Comparison of ENCODE assay signal across 10 cellular contexts in genomic region chr13:46598820-46599180, GRCh38. TPM values are rescaled to one million over a fixed set of nuclear protein-coding genes. Genes with fewer than 3 reads are reported as not detected.
DNase-seq lines count a peak whose midpoint lies in the region; ATAC-seq and TF ChIP-seq lines count a peak whose summit lies in the region.
"Had no signal": no experiment of that assay in that cellular context is flagged by ENCODE, and none has a peak within 500 bp of the region (broad histone marks: within the 10 kb centered on the region; RNA-seq: fewer than 3 reads in every experiment).

No MANE protein-coding gene starts in this region.

- H3K27me3 Mint-ChIP-seq in activated naive CD4-positive, alpha-beta T cell treated with anti-CD3 and anti-CD28 coated beads, Interleukin-2, amount 10 ng/mL, durations not matched to agents 7 days and 5 days = no peaks in the 10 kb centered on the region

- peak overlapping the region; percentile 3 for H3K4me3 Mint-ChIP-seq in activated naive CD4-positive, alpha-beta T cell treated with anti-CD3 and anti-CD28 coated beads, Interleukin-2, amount 10 ng/mL, durations not matched to agents 7 days and 5 days

- TF ChIP-seq EP300 in sigmoid colon (IDR thresholded peaks at IDR 0.05) = no peak

- H3K36me3 ChIP-seq in thoracic aorta = no peaks in the 10 kb centered on the region
- H3K36me3 ChIP-seq in adrenal gland (replicated peaks in 1 of 2) = no peaks in the 10 kb centered on the region
- H3K36me3 ChIP-seq in sigmoid colon = no peaks in the 10 kb centered on the region

- H3K9me3 ChIP-seq in thoracic aorta (no peaks in the 10 kb centered on the region), adrenal gland (replicated peaks in 1 of 3) (no peaks in the 10 kb centered on the region), sigmoid colon (no peaks in the 10 kb centered on the region)

- peak overlapping the region; percentile 68 for H3K27ac Mint-ChIP-seq in activated naive CD4-positive, alpha-beta T cell treated with anti-CD3 and anti-CD28 coated beads, Interleukin-2, amount 10 ng/mL, durations not matched to agents 7 days and 5 days

- 73 to 79% (median 74%) methylated on average over 2 of the region's 2 CpGs for WGBS in adrenal gland, 4 donors
- 69 to 93% methylated on average over 2 of the region's 2 CpGs for WGBS in sigmoid colon, 2 donors

- H3K27me3 ChIP-seq in thoracic aorta (replicated peaks; ENCODE audit: insufficient read depth) (no peaks in the 10 kb centered on the region), adrenal gland (no peaks in the 10 kb centered on the region), sigmoid colon (no peaks in the 10 kb centered on the region)

- no peak for TF ChIP-seq CTCF in NB4 (IDR thresholded peaks at IDR 0.05; ENCODE audit: low read depth, low read length)
- no peak for TF ChIP-seq CTCF in thoracic aorta (IDR thresholded peaks at IDR 0.05)
- TF ChIP-seq CTCF in adrenal gland (IDR thresholded peaks at IDR 0.05) = no peak
- TF ChIP-seq CTCF in sigmoid colon (IDR thresholded peaks at IDR 0.05) = no peak

- no peaks in the 10 kb centered on the region for H3K9me3 Mint-ChIP-seq in activated naive CD4-positive, alpha-beta T cell treated with anti-CD3 and anti-CD28 coated beads, Interleukin-2, amount 10 ng/mL, durations not matched to agents 7 days and 5 days

- DNase-seq in activated naive CD4-positive, alpha-beta T cell treated with anti-CD3 and anti-CD28 coated beads, Interleukin-2, amount 10 ng/mL, durations not matched to agents 7 days and 5 days = no peak
- DNase-seq in activated naive CD4-positive, alpha-beta T cell treated with anti-CD3 and anti-CD28 coated beads, Interleukin-2, amount 50 U/mL, for 16 hours = no peak
- no peak for DNase-seq in NB4 (ENCODE audit: low read depth)
- no peak for DNase-seq in thoracic aorta (ENCODE audit: low spot score)
- no peak for DNase-seq in adrenal gland
- no peak for DNase-seq in sigmoid colon
- no peak for DNase-seq in germinal center (ENCODE audit: low spot score)
- DNase-seq: occipital lobe, OCI-M1 had no signal

- H3K4me1 ChIP-seq in thoracic aorta (ENCODE audit: control insufficient read depth in 1 of 2, low read depth in 2 of 2) (peaks cover 51 to 93% of the 10 kb centered on the region in 2 donors), adrenal gland (replicated peaks in 1 of 2) (peaks cover 13 to 47% of the 10 kb centered on the region in 2 donors), sigmoid colon (peaks cover 0 to 88% (median 76%) of the 10 kb centered on the region in 4 donors)

- intact Hi-C loops in adrenal gland (cut with DNase I) (no loop called here), sigmoid colon (cut with DNase I) (no loop called here)

- CTCF ChIA-PET in activated naive CD4-positive, alpha-beta T cell treated with anti-CD3 and anti-CD28 coated beads, Interleukin-2, amount 10 ng/mL, durations not matched to agents 7 days and 5 days (lab: Charles Lee) = no interaction called here

- peak overlapping the region; percentile 51 for H3K4me3 ChIP-seq in NB4 (ENCODE audit: low read depth, low read length)
- peak overlapping the region; percentile 24 for H3K4me3 ChIP-seq in thoracic aorta
- H3K4me3 ChIP-seq in adrenal gland = no peak overlapping the region
- no peak overlapping the region for H3K4me3 ChIP-seq in sigmoid colon

- ATAC-seq in HG02642 (IDR thresholded peaks at IDR 0.05; ENCODE audit: poor library complexity, unreplicated experiment) (peak; percentile 54), thoracic aorta (ENCODE audit: insufficient number of reproducible peaks, low FRiP score, low read depth) (no peak)

- TF ChIP-seq POLR2A in NB4 (IDR thresholded peaks at IDR 0.05; ENCODE audit: extremely low read depth, insufficient read length) = no peak
- TF ChIP-seq POLR2A in adrenal gland (IDR thresholded peaks at IDR 0.05) = no peak
- no peak for TF ChIP-seq POLR2A in sigmoid colon (IDR thresholded peaks at IDR 0.05)

- H3K4me1 Mint-ChIP-seq in activated naive CD4-positive, alpha-beta T cell treated with anti-CD3 and anti-CD28 coated beads, Interleukin-2, amount 10 ng/mL, durations not matched to agents 7 days and 5 days = peaks cover 87% of the 10 kb centered on the region

- no peak overlapping the region for H3K27ac ChIP-seq in thoracic aorta
- H3K27ac ChIP-seq in adrenal gland = peak overlapping the region in 2 of 5 donors; percentile 20 to 37
- H3K27ac ChIP-seq in sigmoid colon = peak overlapping the region in 2 of 4 donors; percentile 12 to 82

- peaks cover 18% of the 10 kb centered on the region for H3K36me3 Mint-ChIP-seq in activated naive CD4-positive, alpha-beta T cell treated with anti-CD3 and anti-CD28 coated beads, Interleukin-2, amount 10 ng/mL, durations not matched to agents 7 days and 5 days

RNA-seq across cellular contexts. Expression of gene LRCH1, which starts 45.8 kb away (rescaled TPM):
- total RNA-seq in thoracic aorta (10 to 100 TPM; 29.4 to 38.9 TPM), adrenal gland (10 to 100 TPM in 4 of 8 donors, 1 to 10 TPM in 4; 4.1 to 13.6 (median 9.7) TPM), sigmoid colon (10 to 100 TPM; 32.4 to 54.0 (median 40.7) TPM)
- polyA plus RNA-seq in adrenal gland (1 to 10 TPM; 2.8 to 6.4 (median 3.8) TPM), sigmoid colon (1 to 10 TPM; 4.2 to 8.4 (median 5.1) TPM)

Comparison
In these comparisons a context has a peak if more than half of its experiments do, and no peak if none do; other contexts are left out.
1. H3K4me3 ChIP-seq: peak in NB4 (single experiment) and thoracic aorta (single experiment); none in adrenal gland (0 of 4) and sigmoid colon (0 of 4).